8 cellular contexts compared by ENCODE assay signal in the genomic region with DNA sequence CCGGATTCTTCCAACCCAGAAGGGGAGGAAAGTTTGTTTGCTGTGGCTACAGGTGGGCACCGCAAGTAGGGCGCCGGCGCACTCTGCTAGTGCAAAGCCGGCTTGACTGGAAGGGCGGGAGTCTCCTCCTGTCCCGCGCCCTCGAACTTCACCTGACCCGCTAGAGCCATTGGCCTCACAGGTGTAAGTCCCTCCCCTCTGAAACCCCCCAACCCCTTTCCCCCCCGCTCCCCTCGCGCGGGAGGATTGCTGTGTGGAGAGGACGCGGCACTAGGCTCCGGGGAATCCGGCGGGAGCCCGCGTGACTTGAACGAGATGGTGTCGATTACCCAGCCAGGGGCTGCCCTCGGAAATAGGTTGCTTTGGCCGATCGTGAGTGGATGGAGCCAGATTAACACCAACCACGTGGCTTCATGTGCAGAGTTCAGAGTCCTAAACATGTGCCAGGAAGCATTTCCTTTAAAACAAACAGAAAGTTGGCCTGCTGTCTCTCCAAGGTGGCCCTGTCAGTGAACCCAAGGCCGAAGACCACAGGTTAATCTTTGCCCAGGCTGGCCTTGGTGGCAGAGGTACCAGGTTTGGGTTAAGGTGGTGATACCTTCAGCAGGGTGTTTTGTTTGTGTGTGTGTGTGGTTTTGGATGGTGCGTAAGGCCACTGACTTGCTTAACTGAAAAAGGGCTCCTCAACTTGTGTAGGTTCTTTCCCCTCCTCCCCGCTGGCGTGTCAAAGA. TPM values are rescaled to one million over a fixed set of nuclear protein-coding genes. Genes with fewer than 3 reads are reported as not detected.
DNase-seq lines count a peak whose midpoint lies in the region; ATAC-seq, FAIRE-seq and TF ChIP-seq lines count a peak whose summit lies in the region.

No MANE protein-coding gene starts in this region.

- 0 out of 2 replicates have a peak, but pooled peaks cover 5% of the 10 kb centered on the region for H3K4me1 ChIP-seq in GM23248 (ENCODE audit: insufficient read depth)
- no peaks in the 10 kb centered on the region for H3K4me1 ChIP-seq in Panc1 (ENCODE audit: control insufficient read depth, insufficient read depth, low read length)

- H3K27ac Mint-ChIP-seq in activated naive CD4-positive, alpha-beta T cell treated with anti-CD3 and anti-CD28 coated beads for 36 hours = peak overlapping the region; percentile 82

- WGBS in GM23248 (ENCODE audit: low coverage in 1 of 2, low lambda C conversion rate in 2 of 2, missing lambda C conversion rate in 2 of 2), 2 experiments = 20 to 27% methylated on average over 19 to 32 of the region's 32 CpGs

- no peaks in the 10 kb centered on the region for H3K9me2 ChIP-seq in GM23248 (ENCODE audit: insufficient read depth)

- no peaks in the 10 kb centered on the region for H3K79me2 ChIP-seq in GM23248 (ENCODE audit: insufficient read depth)

- H3K36me3 ChIP-seq in GM23248 (ENCODE audit: low read depth) (no peaks in the 10 kb centered on the region), Panc1 (ENCODE audit: control insufficient read depth, insufficient read depth, low read length) (peaks cover 2% of the 10 kb centered on the region; the same call in 1 of the 2 replicates)

- H3K4me2 ChIP-seq in GM23248 (ENCODE audit: unreplicated experiment) = no peak overlapping the region

- H2AFZ ChIP-seq in GM23248 = no peak overlapping the region

- peak overlapping the region; percentile 95 for H3K4me3 Mint-ChIP-seq in activated naive CD4-positive, alpha-beta T cell treated with anti-CD3 and anti-CD28 coated beads for 36 hours

- TF ChIP-seq CTCF in D721Med (IDR thresholded peaks at IDR 0.05; ENCODE audit: insufficient read depth, missing control alignments) (peak; percentile 34), Panc1 (IDR thresholded peaks at IDR 0.05) (no peak)

- POLR2A ChIA-PET in Panc1 (lab: Charles Lee) = no interaction called here

- H4K20me1 ChIP-seq in GM23248 (ENCODE audit: insufficient read depth) = no peaks in the 10 kb centered on the region

- peaks cover 50% of the 10 kb centered on the region for H3K4me1 Mint-ChIP-seq in activated naive CD4-positive, alpha-beta T cell treated with anti-CD3 and anti-CD28 coated beads for 36 hours (ENCODE audit: low read depth)

- intact Hi-C loops in Panc1 (cut with micrococcal nuclease; ENCODE audit: unreplicated experiment) = loop anchor here (10.0 kb wide), 1 partner anchor 181 kb away; no protein-coding TSS in a partner anchor
- intact Hi-C loops in activated naive CD4-positive, alpha-beta T cell treated with anti-CD3 and anti-CD28 coated beads for 36 hours (cut with micrococcal nuclease) = loop anchor here (1.0 to 10.0 kb wide), 15 partner anchors 36 to 1349 kb away; a partner anchor contains a TSS

- H3K9ac ChIP-seq in GM23248 = no peak overlapping the region

- H3K4me3 ChIP-seq in GM23248 (no peak overlapping the region), Panc1 (ENCODE audit: low read depth in 2 of 2, low read length in 2 of 2) (peak overlapping the region; percentile 50 to 59; a peak in 3 of 4 replicates)

- CTCF ChIA-PET in Panc1 (lab: Charles Lee) = interaction anchor here (0.6 kb wide), 1 partner anchor 180 kb away, joined by 3 read pairs; no protein-coding TSS in a partner anchor
- CTCF ChIA-PET in activated naive CD4-positive, alpha-beta T cell treated with anti-CD3 and anti-CD28 coated beads for 36 hours (lab: Charles Lee) = interaction anchor here (0.7 to 6.6 kb wide), 16 partner anchors 11 to 1436 kb away, joined by 3 to 93 read pairs (median 4); no protein-coding TSS in a partner anchor

- no peak for ATAC-seq in Panc1

- no peak for FAIRE-seq in D721Med (lab: Jason Lieb, UNC)

- H3K9me3 Mint-ChIP-seq in activated naive CD4-positive, alpha-beta T cell treated with anti-CD3 and anti-CD28 coated beads for 36 hours = peaks cover 1% of the 10 kb centered on the region

- DNase-seq in D721Med (ENCODE audit: insufficient read length, low spot score) (no peak), GM23248 (peak; percentile 11), Panc1 (ENCODE audit: low read depth, low spot score) (no peak), iris pigment epithelial cell (ENCODE audit: low read depth) (peak; percentile 20), NCI-H345 treated with DMSO at 0.1 percent for 48 hours (lab: John Stamatoyannopoulos, UW; ENCODE audit: unreplicated experiment) (no peak), NCI-H526 treated with DMSO at 0.1 percent for 48 hours (lab: John Stamatoyannopoulos, UW) (no peak)
- peak; percentile 92 for DNase-seq in activated naive CD4-positive, alpha-beta T cell treated with anti-CD3 and anti-CD28 coated beads for 36 hours
- DNase-seq in stimulated activated CD4-positive, alpha-beta T cell treated with anti-CD3 and anti-CD28 coated beads, Interleukin-2, amount 100 ng/mL, for 24 hours = peak; percentile 69 to 75

- H3K27me3 ChIP-seq in GM23248 (replicated peaks; ENCODE audit: insufficient read depth) = peaks cover 56% of the 10 kb centered on the region
- peaks cover 51% of the 10 kb centered on the region for H3K27me3 ChIP-seq in Panc1 (ENCODE audit: control insufficient read depth, insufficient read depth, low read length)

- no peak overlapping the region for H3K27ac ChIP-seq in GM23248
- no peak overlapping the region for H3K27ac ChIP-seq in Panc1 (ENCODE audit: low read length)

- H3K27me3 Mint-ChIP-seq in activated naive CD4-positive, alpha-beta T cell treated with anti-CD3 and anti-CD28 coated beads for 36 hours (ENCODE audit: low read depth) = no peaks in the 10 kb centered on the region

- peaks cover 10% of the 10 kb centered on the region for H3K36me3 Mint-ChIP-seq in activated naive CD4-positive, alpha-beta T cell treated with anti-CD3 and anti-CD28 coated beads for 36 hours (ENCODE audit: low read depth)

- H3F3A ChIP-seq in GM23248 (ENCODE audit: insufficient read depth) = no peaks in the 10 kb centered on the region

- in situ Hi-C loops in GM23248 (cut with MboI) (no loop called here), Panc1 (cut with HindIII; ENCODE audit: low pct_unique_long_range_greater_than_20kb, low sequenced_read_pairs) (no loop called here)

- BruUV-seq in Panc1 (replicated peaks; lab: Mats Ljungman, UMichigan) = no TSS peak

- H3K9me3 ChIP-seq in GM23248 (ENCODE audit: low read depth) = no peaks in the 10 kb centered on the region
- H3K9me3 ChIP-seq in Panc1 (ENCODE audit: control insufficient read depth, insufficient read depth, low read depth, low read length) = no peaks in the 10 kb centered on the region

RNA-seq across cellular contexts. Expression of a gene that starts 1.0 kb away (rescaled TPM):
- not detected in 2 replicates for total RNA-seq in GM23248 (2014; rRNA removed; shearing (Covaris generic))
- 0.11 TPM in 1 of 2 replicates, not detected in the other for polyA plus RNA-seq in GM23248 (2016; fragmentation: Nextera tagmentation; extraction: Ambion mirVana)
- 0.59 TPM for total RNA-seq in Panc1 (2021; ENCODE audit: unreplicated experiment)
- 0.28 TPM for polyA plus RNA-seq in Panc1 (2012; ENCODE audit: insufficient read length)
- 10 to 100 TPM; 54.6 to 55.9 TPM for total RNA-seq in activated naive CD4-positive, alpha-beta T cell treated with anti-CD3 and anti-CD28 coated beads for 36 hours

Comparison
In these comparisons a context has a peak if more than half of its experiments do, and no peak if none do; other contexts are left out.
1. DNase-seq: peak in GM23248 (single experiment), activated naive CD4-positive, alpha-beta T cell treated with anti-CD3 and anti-CD28 coated beads for 36 hours (single experiment), iris pigment epithelial cell (single experiment) and stimulated activated CD4-positive, alpha-beta T cell treated with anti-CD3 and anti-CD28 coated beads, Interleukin-2, amount 100 ng/mL, for 24 hours (2 of 2); none in D721Med (single experiment), Panc1 (single experiment), NCI-H345 treated with DMSO at 0.1 percent for 48 hours (single experiment) and NCI-H526 treated with DMSO at 0.1 percent for 48 hours (single experiment).
2. RNA of a gene that starts 1.0 kb away (total RNA-seq): 54.6 to 55.9 TPM in activated naive CD4-positive, alpha-beta T cell treated with anti-CD3 and anti-CD28 coated beads for 36 hours; 0.59 TPM in Panc1 (single experiment) and not detected in GM23248; every median in the first group is over 10 times any median in the second.